ENCODE assay signal across 8 cellular contexts in genomic region chr15:84981711-84982300, GRCh38. TPM values are rescaled to one million over a fixed set of nuclear protein-coding genes. Genes with fewer than 3 reads are reported as not detected.
DNase-seq lines count a peak whose midpoint lies in the region; ATAC-seq and TF ChIP-seq lines count a peak whose summit lies in the region.

Gene PDE8A, plus strand, starts transcription at chr15:84981856. Its CDS starts 307 bp downstream, at chr15:84982163.

- ATAC-seq in GM19328 (IDR thresholded peaks at IDR 0.05; ENCODE audit: unreplicated experiment) (peak; percentile 18), HG03378 (IDR thresholded peaks at IDR 0.05; ENCODE audit: unreplicated experiment) (peak; percentile 10), left lung (no peak)
- ATAC-seq in stimulated activated effector memory CD8-positive, alpha-beta T cell treated with anti-CD3 and anti-CD28 coated beads, Interleukin-12 subunit alpha, Interleukin-12 subunit beta, amount 100 ng/mL, for 72 hours, result peak; percentile 25

- H3K4me3 ChIP-seq in choroid plexus epithelial cell (ENCODE audit: low read depth, low read length), result peak within 1 kb of the TSS; percentile 82
- H3K4me3 ChIP-seq in left lung, result peak within 1 kb of the TSS; percentile 83 to 92

- H3K36me3 Mint-ChIP-seq in stimulated activated effector memory CD8-positive, alpha-beta T cell treated with anti-CD3 and anti-CD28 coated beads, Interleukin-12 subunit alpha, Interleukin-12 subunit beta, amount 100 ng/mL, for 72 hours, result peaks cover 6% of the 10 kb centered on the region

- H3K4me3 Mint-ChIP-seq in stimulated activated effector memory CD8-positive, alpha-beta T cell treated with anti-CD3 and anti-CD28 coated beads, Interleukin-12 subunit alpha, Interleukin-12 subunit beta, amount 100 ng/mL, for 72 hours, result peak within 1 kb of the TSS; percentile 89

- peaks cover 4 to 51% of the 10 kb centered on the region in 2 donors for H3K4me1 ChIP-seq in left lung

- peak within 1 kb of the TSS; percentile 92 to 95 for H3K27ac ChIP-seq in left lung

- H3K27me3 ChIP-seq in left lung, result peaks cover 0 to 10% of the 10 kb centered on the region in 2 donors

- intact Hi-C loops in T-helper 2 cell treated with Interferon-gamma antibody and Interleukin-4, amounts not matched to agents 100 ng/mL and 5 ng/mL, for 36 hours (cut with micrococcal nuclease), result loop anchor here (1.0 to 10.0 kb wide), 7 partner anchors 235 to 398 kb away; partner anchors contain the start of genes AKAP13, SEC11A, WDR73 and ZNF592
- intact Hi-C loops in left lung (cut with DNase I), result no loop called here

- no peak for TF ChIP-seq CTCF in choroid plexus epithelial cell (conservative IDR thresholded peaks at IDR 0.05; ENCODE audit: low read depth, low read length)
- TF ChIP-seq CTCF in left lung (IDR thresholded peaks at IDR 0.05), result peak in 1 of 2 donors; percentile 12

- H3K27ac Mint-ChIP-seq in stimulated activated effector memory CD8-positive, alpha-beta T cell treated with anti-CD3 and anti-CD28 coated beads, Interleukin-12 subunit alpha, Interleukin-12 subunit beta, amount 100 ng/mL, for 72 hours, result peak within 1 kb of the TSS; percentile 91

- peaks cover 22% of the 10 kb centered on the region for H3K4me1 Mint-ChIP-seq in stimulated activated effector memory CD8-positive, alpha-beta T cell treated with anti-CD3 and anti-CD28 coated beads, Interleukin-12 subunit alpha, Interleukin-12 subunit beta, amount 100 ng/mL, for 72 hours

- peak; percentile 56 for DNase-seq in COR-L47 (lab: John Stamatoyannopoulos, UW)
- peak; percentile 58 for DNase-seq in choroid plexus epithelial cell (ENCODE audit: low read depth)
- DNase-seq in left lung, result peak; percentile 64 to 92
- DNase-seq in stimulated activated effector memory CD8-positive, alpha-beta T cell treated with anti-CD3 and anti-CD28 coated beads, Interleukin-12 subunit alpha, Interleukin-12 subunit beta, amount 100 ng/mL, for 72 hours (ENCODE audit: low spot score in 2 of 2), result no peak
- no peak for DNase-seq in DMS79 treated with DMSO at 0.1 percent for 48 hours (lab: John Stamatoyannopoulos, UW)

- H3K9me3 ChIP-seq in left lung, result no peaks in the 10 kb centered on the region

- H3K36me3 ChIP-seq in left lung, result no peaks in the 10 kb centered on the region

- H3K9me3 Mint-ChIP-seq in stimulated activated effector memory CD8-positive, alpha-beta T cell treated with anti-CD3 and anti-CD28 coated beads, Interleukin-12 subunit alpha, Interleukin-12 subunit beta, amount 100 ng/mL, for 72 hours, result no peaks in the 10 kb centered on the region

RNA-seq across cellular contexts. Expression of gene PDE8A, which starts in this region (rescaled TPM):
- 10.9 and 12.5 TPM in 2 replicates for total RNA-seq in T-helper 2 cell treated with Interferon-gamma antibody and Interleukin-4, amounts not matched to agents 100 ng/mL and 5 ng/mL, for 36 hours
- 10 to 100 TPM; 30.4 to 31.3 TPM for total RNA-seq in left lung

Comparison
In these comparisons a context has a peak if more than half of its experiments do, and no peak if none do; other contexts are left out.
1. DNase-seq: peak in COR-L47 (single experiment), choroid plexus epithelial cell (single experiment) and left lung (2 of 2); none in stimulated activated effector memory CD8-positive, alpha-beta T cell treated with anti-CD3 and anti-CD28 coated beads, Interleukin-12 subunit alpha, Interleukin-12 subunit beta, amount 100 ng/mL, for 72 hours (0 of 2) and DMS79 treated with DMSO at 0.1 percent for 48 hours (single experiment).